8 cellular contexts compared by ENCODE assay signal in the genomic region with DNA sequence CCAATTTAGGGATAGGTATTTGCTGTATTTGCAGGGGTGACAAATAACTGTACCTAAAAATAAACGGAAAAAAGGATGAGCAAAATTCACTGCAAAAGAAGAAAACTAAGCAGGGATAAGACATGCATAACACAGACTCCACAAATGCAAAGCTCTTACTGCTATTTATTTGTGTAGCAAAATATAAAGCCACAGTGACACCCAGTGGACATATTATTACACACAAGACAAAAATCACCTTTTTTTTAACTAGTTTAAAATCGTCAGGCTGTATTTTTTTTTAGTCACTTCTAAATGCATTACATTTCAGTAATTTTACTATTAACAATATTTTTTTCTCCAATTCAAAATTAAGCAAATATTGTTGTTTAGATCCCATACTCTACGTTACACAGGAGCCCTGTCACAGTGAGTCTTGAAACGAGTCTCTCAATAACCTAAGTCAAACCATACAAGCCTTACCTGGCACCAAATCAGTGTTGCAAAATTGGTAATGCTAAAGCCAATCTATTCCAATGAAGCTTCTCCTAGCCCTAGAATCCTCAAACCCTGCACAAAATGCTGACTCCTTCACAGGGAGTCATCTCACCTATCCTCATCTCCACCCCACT. TPM values are rescaled to one million over a fixed set of nuclear protein-coding genes. Genes with fewer than 3 reads are reported as not detected.
DNase-seq lines count a peak whose midpoint lies in the region; ATAC-seq, FAIRE-seq and TF ChIP-seq lines count a peak whose summit lies in the region.

No MANE protein-coding gene starts in this region.

- H3K27me3 ChIP-seq in CD4-positive, alpha-beta T cell (ENCODE audit: control insufficient read depth, insufficient read depth, low read length), result no peaks in the 10 kb centered on the region

- peak; percentile 88 for TF ChIP-seq CTCF in CD4-positive, alpha-beta T cell (IDR thresholded peaks at IDR 0.05)
- TF ChIP-seq CTCF in LNCAP (IDR thresholded peaks at IDR 0.05), result peak; percentile 66

- peak; percentile 95 for FAIRE-seq in frontal cortex (lab: Jason Lieb, UNC)

- no peaks in the 10 kb centered on the region for H3K9me3 Mint-ChIP-seq in CD4-positive, alpha-beta T cell

- peaks cover 18% of the 10 kb centered on the region for H3K4me1 Mint-ChIP-seq in CD4-positive, alpha-beta T cell (ENCODE audit: low read depth)
- peaks cover 19% of the 10 kb centered on the region for H3K4me1 Mint-ChIP-seq in T-helper 17 cell

- H3K27ac ChIP-seq in CD4-positive, alpha-beta T cell (ENCODE audit: low read depth, low read length), result no peak overlapping the region

- ATAC-seq in CD4-positive, alpha-beta T cell (ENCODE audit: poor library complexity), result peak; percentile 62
- ATAC-seq in GM18907 (IDR thresholded peaks at IDR 0.05; ENCODE audit: unreplicated experiment) (peak; percentile 61), T-helper 17 cell (peak; percentile 63), sciatic nerve (peak; percentile 76)

- CTCF ChIA-PET in CD4-positive, alpha-beta T cell (lab: Charles Lee), result interaction anchor here (0.7 to 1.5 kb wide), 11 partner anchors 10 to 1715 kb away, joined by 3 to 7 read pairs (median 3); no protein-coding TSS in a partner anchor

- no peaks in the 10 kb centered on the region for H3K27me3 Mint-ChIP-seq in CD4-positive, alpha-beta T cell
- H3K27me3 Mint-ChIP-seq in T-helper 17 cell, result no peaks in the 10 kb centered on the region

- POLR2A ChIA-PET in CD4-positive, alpha-beta T cell (lab: Charles Lee), result interaction anchor here (0.7 to 3.1 kb wide), 3 partner anchors 89 to 452 kb away, joined by 3 to 23 read pairs (median 11); a partner anchor contains a TSS

- H3K27ac Mint-ChIP-seq in CD4-positive, alpha-beta T cell, result no peak overlapping the region
- H3K27ac Mint-ChIP-seq in T-helper 17 cell, result peak overlapping the region; percentile 88

- no peak overlapping the region for H3K4me3 Mint-ChIP-seq in CD4-positive, alpha-beta T cell
- H3K4me3 Mint-ChIP-seq in T-helper 17 cell, result no peak overlapping the region

- peaks cover 71% of the 10 kb centered on the region for H3K36me3 Mint-ChIP-seq in CD4-positive, alpha-beta T cell (ENCODE audit: low read depth)
- peaks cover 11% of the 10 kb centered on the region for H3K36me3 Mint-ChIP-seq in T-helper 17 cell (ENCODE audit: low read depth)

- no peaks in the 10 kb centered on the region for H3K9me3 ChIP-seq in CD4-positive, alpha-beta T cell (ENCODE audit: control insufficient read depth, low read length)
- no peaks in the 10 kb centered on the region for H3K9me3 ChIP-seq in T-helper 17 cell (ENCODE audit: control insufficient read depth, low read length, poor library complexity, severe bottlenecking)

- no peak for DNase-seq in CD4-positive, alpha-beta T cell
- no peak for DNase-seq in T-helper 17 cell
- peak; percentile 11 to 37 for DNase-seq in frontal cortex (ENCODE audit: low spot score in 2 of 2)
- DNase-seq in sciatic nerve (ENCODE audit: low spot score), result no peak
- no peak for DNase-seq in stimulated activated CD4-positive, alpha-beta T cell treated with anti-CD3 and anti-CD28 coated beads, Interleukin-4, amount 100 ng/mL, for 24 hours
- DNase-seq in activated CD8-positive, alpha-beta memory T cell treated with anti-CD3 and anti-CD28 coated beads for 24 hours, result no peak

- intact Hi-C loops in CD4-positive, alpha-beta T cell (cut with DNase I, micrococcal nuclease), result loop anchor here (1.0 to 10.0 kb wide), 5 partner anchors 210 to 1803 kb away; no protein-coding TSS in a partner anchor
- intact Hi-C loops in sciatic nerve (cut with DNase I), result loop anchor here (1.0 kb wide), 1 partner anchor 25 kb away; no protein-coding TSS in a partner anchor

RNA-seq across cellular contexts. Expression of a gene that starts 23.7 kb away (rescaled TPM):
- total RNA-seq in CD4-positive, alpha-beta T cell, result 10 to 100 TPM in 1 of 2 experiments, 1 to 10 TPM in 1; 6.5 to 10.4 TPM
- total RNA-seq in T-helper 17 cell, result 10 to 100 TPM; 13.7 to 14.1 TPM
- total RNA-seq in frontal cortex, result 16.7 TPM
- 12.4 TPM for total RNA-seq in sciatic nerve

RNA-seq across cellular contexts. Expression of a gene that starts 23.8 kb away (rescaled TPM):
- 1 to 10 TPM; 6.3 to 7.5 TPM for total RNA-seq in CD4-positive, alpha-beta T cell
- 1 to 10 TPM; 8.2 to 9.6 TPM for total RNA-seq in T-helper 17 cell
- 4.5 TPM for total RNA-seq in frontal cortex
- 1.3 TPM for total RNA-seq in sciatic nerve

Comparison
In these comparisons a context has a peak if more than half of its experiments do, and no peak if none do; other contexts are left out.
1. DNase-seq: peak in frontal cortex (2 of 2); none in CD4-positive, alpha-beta T cell (0 of 10), T-helper 17 cell (0 of 3), sciatic nerve (single experiment), stimulated activated CD4-positive, alpha-beta T cell treated with anti-CD3 and anti-CD28 coated beads, Interleukin-4, amount 100 ng/mL, for 24 hours (single experiment) and activated CD8-positive, alpha-beta memory T cell treated with anti-CD3 and anti-CD28 coated beads for 24 hours (single experiment).
2. Peak in every context shown above with its lines, with median percentiles within 50 percentile points of each other: ATAC-seq.